In genomic region chr2:219362524-219363164, GRCh38 we compare ENCODE assay signal across 9 cellular contexts. TPM values are rescaled to one million over a fixed set of nuclear protein-coding genes. Genes with fewer than 3 reads are reported as not detected.
DNase-seq lines count a peak whose midpoint lies in the region; ATAC-seq and TF ChIP-seq lines count a peak whose summit lies in the region.
"Had no signal": no experiment of that assay in that cellular context is flagged by ENCODE, and none has a peak within 500 bp of the region (broad histone marks: within the 10 kb centered on the region; RNA-seq: fewer than 3 reads in every experiment).

No MANE protein-coding gene starts in this region.

- peak; percentile 48 for DNase-seq in activated CD8-positive, alpha-beta memory T cell treated with anti-CD3 and anti-CD28 coated beads, Interleukin-2, amount 10 ng/mL, durations not matched to agents 7 days and 5 days
- no peak for DNase-seq in activated CD8-positive, alpha-beta memory T cell treated with anti-CD3 and anti-CD28 coated beads, Interleukin-2, amount 50 U/mL, for 48 hours
- peak; percentile 69 for DNase-seq in NCI-H69 (lab: John Stamatoyannopoulos, UW)
- DNase-seq in epithelial cell of prostate (ENCODE audit: low read depth, low spot score), result peak; percentile 56
- DNase-seq in esophagus muscularis mucosa (ENCODE audit: extremely low spot score), result no peak
- no peak for DNase-seq in NCI-H774 (lab: John Stamatoyannopoulos, UW)

- H3K27ac ChIP-seq in epithelial cell of prostate, result no peak overlapping the region
- H3K27ac ChIP-seq in skeletal muscle tissue (ENCODE audit: low read depth, low read length), result peak overlapping the region; percentile 78
- no peak overlapping the region for H3K27ac ChIP-seq in esophagus muscularis mucosa (replicated peaks in 1 of 4)

- TF ChIP-seq POLR2A in esophagus muscularis mucosa (IDR thresholded peaks at IDR 0.05; ENCODE audit: low read depth), result no peak

- no peak for TF ChIP-seq CTCF in esophagus muscularis mucosa (IDR thresholded peaks at IDR 0.05)

- peaks cover 1% of the 10 kb centered on the region for H3K36me3 Mint-ChIP-seq in activated CD8-positive, alpha-beta memory T cell treated with anti-CD3 and anti-CD28 coated beads, Interleukin-2, amount 10 ng/mL, durations not matched to agents 7 days and 5 days

- peaks cover 11 to 18% (median 15%) of the 10 kb centered on the region in 3 donors for H3K27me3 ChIP-seq in skeletal muscle tissue (ENCODE audit: control insufficient read depth in 3 of 3, insufficient read depth in 3 of 3, low read length in 3 of 3)
- peaks cover 0 to 23% (median 16%) of the 10 kb centered on the region in 4 donors for H3K27me3 ChIP-seq in esophagus muscularis mucosa

- H3K9me3 Mint-ChIP-seq in activated CD8-positive, alpha-beta memory T cell treated with anti-CD3 and anti-CD28 coated beads, Interleukin-2, amount 10 ng/mL, durations not matched to agents 7 days and 5 days (ENCODE audit: low read depth), result no peaks in the 10 kb centered on the region

- intact Hi-C loops in esophagus muscularis mucosa (cut with DNase I), result no loop called here

- no peaks in the 10 kb centered on the region for H3K36me3 ChIP-seq in skeletal muscle tissue (ENCODE audit: control insufficient read depth in 3 of 3, insufficient read depth in 3 of 3, low read length in 3 of 3)
- H3K36me3 ChIP-seq in esophagus muscularis mucosa, result no peaks in the 10 kb centered on the region

- CTCF ChIA-PET in activated CD8-positive, alpha-beta memory T cell treated with anti-CD3 and anti-CD28 coated beads, Interleukin-2, amount 10 ng/mL, durations not matched to agents 7 days and 5 days (lab: Charles Lee), result interaction anchor here (1.5 kb wide), 1 partner anchor 10 kb away, joined by 3 read pairs; no protein-coding TSS in a partner anchor

- TF ChIP-seq EP300 in esophagus muscularis mucosa (IDR thresholded peaks at IDR 0.05), result no peak

- H3K9me3 ChIP-seq in skeletal muscle tissue (ENCODE audit: control insufficient read depth in 3 of 3, low read length in 3 of 3), result no peaks in the 10 kb centered on the region
- H3K9me3 ChIP-seq in esophagus muscularis mucosa, result no peaks in the 10 kb centered on the region

- no peak overlapping the region for H3K9ac ChIP-seq in skeletal muscle tissue (ENCODE audit: low read depth in 1 of 3, low read length in 3 of 3)

- no peak overlapping the region for H3K27ac Mint-ChIP-seq in activated CD8-positive, alpha-beta memory T cell treated with anti-CD3 and anti-CD28 coated beads, Interleukin-2, amount 10 ng/mL, durations not matched to agents 7 days and 5 days

- no peak overlapping the region for H3K4me3 Mint-ChIP-seq in activated CD8-positive, alpha-beta memory T cell treated with anti-CD3 and anti-CD28 coated beads, Interleukin-2, amount 10 ng/mL, durations not matched to agents 7 days and 5 days

- H3K4me1 ChIP-seq in skeletal muscle tissue (ENCODE audit: control insufficient read depth in 3 of 3, insufficient read depth in 3 of 3, low read length in 3 of 3) (peaks cover 15 to 34% (median 18%) of the 10 kb centered on the region in 3 donors), esophagus muscularis mucosa (peaks cover 11 to 13% (median 11%) of the 10 kb centered on the region in 4 donors)

- H3K27me3 Mint-ChIP-seq in activated CD8-positive, alpha-beta memory T cell treated with anti-CD3 and anti-CD28 coated beads, Interleukin-2, amount 10 ng/mL, durations not matched to agents 7 days and 5 days, result peaks cover 28% of the 10 kb centered on the region

- peaks cover 12% of the 10 kb centered on the region for H3K4me1 Mint-ChIP-seq in activated CD8-positive, alpha-beta memory T cell treated with anti-CD3 and anti-CD28 coated beads, Interleukin-2, amount 10 ng/mL, durations not matched to agents 7 days and 5 days

- peak; percentile 71 for ATAC-seq in activated CD8-positive, alpha-beta memory T cell treated with anti-CD3 and anti-CD28 coated beads, Interleukin-2, amount 10 ng/mL, durations not matched to agents 7 days and 5 days
- ATAC-seq in HG03025 (IDR thresholded peaks at IDR 0.05; ENCODE audit: low FRiP score, unreplicated experiment), result peak; percentile 43

- H3K4me3 ChIP-seq in skeletal muscle tissue (ENCODE audit: low read length in 3 of 3), result peak overlapping the region in 1 of 3 donors; percentile 51
- H3K4me3 ChIP-seq in esophagus muscularis mucosa, result no peak overlapping the region

- 79% methylated on average over 1 of the region's 3 CpGs for WGBS in esophagus muscularis mucosa

RNA-seq across cellular contexts. Expression of gene DNPEP, which starts 25.1 kb away (rescaled TPM):
- total RNA-seq in activated CD8-positive, alpha-beta memory T cell treated with anti-CD3 and anti-CD28 coated beads, Interleukin-2, amount 10 ng/mL, durations not matched to agents 7 days and 5 days, result 10 to 100 TPM; 60.3 to 64.8 TPM
- total RNA-seq in skeletal muscle tissue (25.1 TPM), esophagus muscularis mucosa (100 to 1,000 TPM in 1 of 4 donors, 10 to 100 TPM in 3; 44.9 to 102 (median 61.6) TPM)

RNA-seq across cellular contexts. Expression of gene RESP18, which starts 30.1 kb away (rescaled TPM):
- total RNA-seq in activated CD8-positive, alpha-beta memory T cell treated with anti-CD3 and anti-CD28 coated beads, Interleukin-2, amount 10 ng/mL, durations not matched to agents 7 days and 5 days, result not detected
- total RNA-seq in skeletal muscle tissue (not detected), esophagus muscularis mucosa (not detected)
- total RNA-seq: pulmonary artery endothelial cell had no signal

RNA-seq across cellular contexts. Expression of gene PTPRN, which starts 53.4 kb away (rescaled TPM):
- total RNA-seq in activated CD8-positive, alpha-beta memory T cell treated with anti-CD3 and anti-CD28 coated beads, Interleukin-2, amount 10 ng/mL, durations not matched to agents 7 days and 5 days, result under 1 TPM in 1 of 2 experiments, not detected in 1; 0.28 TPM
- total RNA-seq in skeletal muscle tissue, result not detected
- total RNA-seq in esophagus muscularis mucosa, result 1 to 10 TPM; 2.1 to 6.6 (median 4.1) TPM
- total RNA-seq: pulmonary artery endothelial cell had no signal

RNA-seq across cellular contexts. Expression of gene DES, which starts 55.5 kb away (rescaled TPM):
- not detected for total RNA-seq in activated CD8-positive, alpha-beta memory T cell treated with anti-CD3 and anti-CD28 coated beads, Interleukin-2, amount 10 ng/mL, durations not matched to agents 7 days and 5 days
- 3,588 TPM for total RNA-seq in skeletal muscle tissue
- over 10,000 TPM; 19,781 to 23,770 (median 22,752) TPM for total RNA-seq in esophagus muscularis mucosa
- total RNA-seq: pulmonary artery endothelial cell had no signal

Comparison
In these comparisons a context has a peak if more than half of its experiments do, and no peak if none do; other contexts are left out.
1. DNase-seq: peak in activated CD8-positive, alpha-beta memory T cell treated with anti-CD3 and anti-CD28 coated beads, Interleukin-2, amount 10 ng/mL, durations not matched to agents 7 days and 5 days (single experiment), NCI-H69 (single experiment) and epithelial cell of prostate (single experiment); none in activated CD8-positive, alpha-beta memory T cell treated with anti-CD3 and anti-CD28 coated beads, Interleukin-2, amount 50 U/mL, for 48 hours (single experiment), esophagus muscularis mucosa (single experiment) and NCI-H774 (single experiment).